In genomic region chr20:17952692-17953684, GRCh38 we compare ENCODE assay signal across 19 cellular contexts. TPM values are rescaled to one million over a fixed set of nuclear protein-coding genes. Genes with fewer than 3 reads are reported as not detected.
DNase-seq lines count a peak whose midpoint lies in the region; ATAC-seq, FAIRE-seq and TF ChIP-seq lines count a peak whose summit lies in the region.
"Had no signal": no experiment of that assay in that cellular context is flagged by ENCODE, and none has a peak within 500 bp of the region (broad histone marks: within the 10 kb centered on the region; RNA-seq: fewer than 3 reads in every experiment).

No MANE protein-coding gene starts in this region.

- TF ChIP-seq RAD21 in GM12878 (IDR thresholded peaks at IDR 0.05; ENCODE audit: insufficient read depth, low read depth, low read length), result no peak

- peak overlapping the region; percentile 33 to 60 for H3K27ac Mint-ChIP-seq in natural killer cell
- H3K27ac Mint-ChIP-seq in natural killer cell treated with Interleukin-12 subunit alpha and Interleukin-12 subunit beta and Interleukin-15 and Interleukin-18, amount 100 ng/mL, for 72 hours, result no peak overlapping the region

- H4K20me1 ChIP-seq in OCI-LY7 (ENCODE audit: insufficient read depth, low read length), result peaks cover 76% of the 10 kb centered on the region
- H4K20me1 ChIP-seq in GM12878 (ENCODE audit: control insufficient read depth, insufficient read depth), result 0 out of 2 replicates have a peak, but pooled peaks cover 3% of the 10 kb centered on the region

- H3K9me3 ChIP-seq in OCI-LY7 (ENCODE audit: low read length) (peaks cover 7% of the 10 kb centered on the region; the same call in 1 of the 2 replicates), GM12878 (replicated peaks; ENCODE audit: control insufficient read depth, insufficient read depth, low read length) (no peaks in the 10 kb centered on the region)
- H3K9me3 ChIP-seq: BE2C, SK-N-SH, suprapubic skin had no signal

- no peak overlapping the region for H3K4me3 Mint-ChIP-seq in natural killer cell
- H3K4me3 Mint-ChIP-seq in natural killer cell treated with Interleukin-12 subunit alpha and Interleukin-12 subunit beta and Interleukin-15 and Interleukin-18, amount 100 ng/mL, for 72 hours, result no peak overlapping the region

- peaks cover 38% of the 10 kb centered on the region for H3K36me3 Mint-ChIP-seq in natural killer cell
- H3K36me3 Mint-ChIP-seq in natural killer cell treated with Interleukin-12 subunit alpha and Interleukin-12 subunit beta and Interleukin-15 and Interleukin-18, amount 100 ng/mL, for 72 hours, result peaks cover 49% of the 10 kb centered on the region

- no peaks in the 10 kb centered on the region for H3K27me3 ChIP-seq in GM12878 (replicated peaks in 1 of 2; ENCODE audit: control insufficient read depth in 2 of 2, insufficient read depth in 2 of 2, low read length in 1 of 2)
- H3K27me3 ChIP-seq: BE2C, suprapubic skin had no signal

- RAD21 ChIA-PET in GM12878 (lab: Charles Lee; ENCODE audit: unreplicated experiment), result interaction anchor here (1.0 kb wide), 2 partner anchors 14 to 17 kb away, joined by 3 to 6 read pairs; no protein-coding TSS in a partner anchor

- H3K79me2 ChIP-seq in OCI-LY7 (ENCODE audit: insufficient read depth, low read depth, low read length) (peaks cover 98% of the 10 kb centered on the region), GM12878 (ENCODE audit: control insufficient read depth, insufficient read depth, low read length) (peaks cover 58% of the 10 kb centered on the region)

- H3K4me3 ChIP-seq in OCI-LY7 (ENCODE audit: low read depth, low read length, poor library complexity, severe bottlenecking) (no peak overlapping the region), GM12878 (no peak overlapping the region)
- H3K4me3 ChIP-seq: suprapubic skin had no signal

- no peak overlapping the region for H3K9ac ChIP-seq in GM12878 (ENCODE audit: control insufficient read depth, insufficient read depth, low read length)
- H3K9ac ChIP-seq: SK-N-SH had no signal

- no TSS peak for BruUV-seq in OCI-LY7 (replicated peaks; lab: Mats Ljungman, UMichigan)
- no TSS peak for BruUV-seq in GM12878 (replicated peaks; lab: Mats Ljungman, UMichigan)

- in situ Hi-C loops in GM12878 (cut with MboI), result no loop called here

- DNase-seq in natural killer cell, result no peak
- DNase-seq in natural killer cell treated with Interleukin-12 subunit alpha and Interleukin-12 subunit beta and Interleukin-15 and Interleukin-18, amount 100 ng/mL, for 72 hours (ENCODE audit: low spot score), result no peak
- no peak for DNase-seq in OCI-LY7 (ENCODE audit: low spot score)
- no peak for DNase-seq in GM12878 (ENCODE audit: low read depth, low spot score)
- no peak for DNase-seq in medulla oblongata (ENCODE audit: extremely low spot score)
- DNase-seq: amygdala, BE2C, cerebellar nuclear complex, HCEC 1CT, hypothalamus, kidney glomerular epithelial cell, MM.1S, NCI-H187 treated with DMSO at 0.1 percent for 48 hours, NCI-H510A, SK-N-SH had no signal

- no peak for FAIRE-seq in GM12878 (lab: Jason Lieb, UNC)

- H3K36me3 ChIP-seq in OCI-LY7 (ENCODE audit: insufficient read depth, low read length) (peaks cover 100% of the 10 kb centered on the region), GM12878 (ENCODE audit: control insufficient read depth in 2 of 2, insufficient read depth in 2 of 2, low read length in 1 of 2) (peaks cover 16 to 53% of the 10 kb centered on the region in 2 experiments)

- H3K4me1 Mint-ChIP-seq in natural killer cell, result peaks cover 13 to 26% of the 10 kb centered on the region in 2 donors
- H3K4me1 Mint-ChIP-seq in natural killer cell treated with Interleukin-12 subunit alpha and Interleukin-12 subunit beta and Interleukin-15 and Interleukin-18, amount 100 ng/mL, for 72 hours (ENCODE audit: low read depth in 2 of 2), result peaks cover 19 to 30% of the 10 kb centered on the region in 2 donors

- H3K27ac ChIP-seq in OCI-LY7 (ENCODE audit: low read depth, low read length, poor library complexity, severe bottlenecking), result peak overlapping the region; percentile 11
- no peak overlapping the region for H3K27ac ChIP-seq in GM12878 (ENCODE audit: control insufficient read depth, insufficient read depth)
- H3K27ac ChIP-seq: suprapubic skin had no signal

- H2AFZ ChIP-seq in OCI-LY7 (ENCODE audit: low read length), result no peak overlapping the region
- H2AFZ ChIP-seq in GM12878 (ENCODE audit: control insufficient read depth, low read depth, low read length), result no peak overlapping the region

- H3K9me2 ChIP-seq in OCI-LY7 (ENCODE audit: insufficient read depth, low read length), result no peaks in the 10 kb centered on the region
- H3K9me2 ChIP-seq: SK-N-SH had no signal

- POLR2A ChIA-PET in OCI-LY7 (lab: Charles Lee), result interaction anchor here (0.5 to 3.2 kb wide), 8 partner anchors 11 to 406 kb away, joined by 3 to 13 read pairs (median 3); no protein-coding TSS in a partner anchor
- POLR2A ChIA-PET in GM12878 (lab: Charles Lee), result interaction anchor here (0.6 to 1.9 kb wide), 5 partner anchors 10 to 22 kb away, joined by 3 to 9 read pairs (median 6); no protein-coding TSS in a partner anchor

- WGBS in GM12878 (ENCODE audit: insufficient coverage, insufficient replicate concordance, low lambda C conversion rate, missing lambda C conversion rate), result 48% methylated on average over 8 of the region's 8 CpGs

- CTCF ChIA-PET in OCI-LY7 (lab: Charles Lee; ENCODE audit: unreplicated experiment), result no interaction called here
- CTCF ChIA-PET in GM12878 (lab: Yijun Ruan, JAX), result interaction anchor here (0.8 to 8.9 kb wide), 8 partner anchors 9 to 270 kb away, joined by 3 to 88 read pairs (median 6); partner anchors contain the start of genes MGME1, RRBP1 and SNX5

- H3K4me2 ChIP-seq in OCI-LY7 (ENCODE audit: low read length) (no peak overlapping the region), GM12878 (ENCODE audit: control insufficient read depth, insufficient read depth) (no peak overlapping the region)
- H3K4me2 ChIP-seq: SK-N-SH had no signal

- TF ChIP-seq EP300 in GM12878 (IDR thresholded peaks at IDR 0.05; ENCODE audit: borderline replicate concordance in 1 of 2, control insufficient read depth in 1 of 2, low read depth in 2 of 2, low read length in 2 of 2), result no peak

- H3K27me3 Mint-ChIP-seq in natural killer cell (ENCODE audit: low read depth in 2 of 2), result no peaks in the 10 kb centered on the region
- H3K27me3 Mint-ChIP-seq in natural killer cell treated with Interleukin-12 subunit alpha and Interleukin-12 subunit beta and Interleukin-15 and Interleukin-18, amount 100 ng/mL, for 72 hours, result no peaks in the 10 kb centered on the region

- TF ChIP-seq POLR2A in GM12878 (IDR thresholded peaks at IDR 0.05; ENCODE audit: low read depth, low read length), result no peak

- intact Hi-C loops in natural killer cell (cut with micrococcal nuclease), result no loop called here
- intact Hi-C loops in OCI-LY7 (cut with micrococcal nuclease; ENCODE audit: unreplicated experiment), result no loop called here
- intact Hi-C loops in GM12878 (cut with micrococcal nuclease; ENCODE audit: unreplicated experiment), result no loop called here

- ATAC-seq in natural killer cell (no peak), GM12878 (no peak), HG03469 (IDR thresholded peaks at IDR 0.05; ENCODE audit: unreplicated experiment) (no peak), HG03521 (IDR thresholded peaks at IDR 0.05; ENCODE audit: unreplicated experiment) (no peak)
- ATAC-seq in natural killer cell treated with Interleukin-12 subunit alpha and Interleukin-12 subunit beta and Interleukin-15 and Interleukin-18, amount 100 ng/mL, for 72 hours, result no peak
- ATAC-seq: sciatic nerve had no signal

- TF ChIP-seq CTCF in natural killer cell (IDR thresholded peaks at IDR 0.05) (no peak), OCI-LY7 (conservative IDR thresholded peaks at IDR 0.05; ENCODE audit: low read length) (no peak), GM12878 (IDR thresholded peaks at IDR 0.05 in 2 of 3, conservative IDR thresholded peaks at IDR 0.05 in 1 of 3; ENCODE audit: control insufficient read depth in 2 of 3, extremely low read depth in 1 of 3, insufficient read depth in 1 of 3, low read depth in 3 of 3, low read length in 3 of 3) (no peak)

- SMC1A ChIA-PET in GM12878 (lab: Charles Lee; ENCODE audit: uncharacterized antibody, unreplicated experiment), result interaction anchor here (0.7 to 2.2 kb wide), 7 partner anchors 9 to 420 kb away, joined by 3 to 15 read pairs (median 5); partner anchors contain the start of gene SNX5

- peaks cover 81% of the 10 kb centered on the region for H3K4me1 ChIP-seq in OCI-LY7 (ENCODE audit: insufficient read depth, low read length, poor library complexity, severe bottlenecking)
- peaks cover 27% of the 10 kb centered on the region for H3K4me1 ChIP-seq in GM12878 (ENCODE audit: control insufficient read depth, insufficient read depth, low read length)
- H3K4me1 ChIP-seq: BE2C had no signal

- no peaks in the 10 kb centered on the region for H3K9me3 Mint-ChIP-seq in natural killer cell
- no peaks in the 10 kb centered on the region for H3K9me3 Mint-ChIP-seq in natural killer cell treated with Interleukin-12 subunit alpha and Interleukin-12 subunit beta and Interleukin-15 and Interleukin-18, amount 100 ng/mL, for 72 hours

RNA-seq across cellular contexts. Expression of gene SNX5, which starts 15.6 kb away (rescaled TPM):
- total RNA-seq in natural killer cell (10 to 100 TPM; 62.3 to 85.4 (median 72.1) TPM), OCI-LY7 (2022) (263 and 274 TPM in 2 replicates), GM12878 (2014; rRNA removed) (254 and 275 TPM in 2 replicates), GM12878 (2014; rRNA removed; fragmentation: Illumina TruSeq; extraction: Trizol) (303 and 316 TPM in 2 replicates), GM12878 (2021) (216 and 236 TPM in 2 replicates)
- 100 to 1,000 TPM; 114 to 255 TPM for total RNA-seq in natural killer cell treated with Interleukin-12 subunit alpha and Interleukin-12 subunit beta and Interleukin-15 and Interleukin-18, amount 100 ng/mL, for 72 hours
- total RNA-seq in OCI-LY7 (2014; rRNA removed; shearing (Covaris generic)), result 183 and 204 TPM in 2 replicates
- total RNA-seq in GM12878 (2013; cell fraction: nucleolus; rRNA removed), result 632 and 668 TPM in 2 replicates
- 155 TPM for polyA plus RNA-seq in GM12878 (2011; ENCODE audit: low read depth)
- polyA plus RNA-seq in GM12878 (2011; rRNA removed) (288 and 497 TPM in 2 replicates), GM12878 (2014; fragmentation: Illumina TruSeq; extraction: Trizol) (301 and 362 TPM in 2 replicates), GM12878 (2014; fragmentation: Nextera tagmentation; extraction: Ambion mirVana) (100 to 1,000 TPM in 1 of 2 experiments, 10 to 100 TPM in 1; 92.9 to 152 TPM), GM12878 (2014; rRNA removed) (242 and 292 TPM in 2 replicates), GM12878 (2016; fragmentation: Nextera tagmentation; extraction: Ambion mirVana) (100 to 1,000 TPM; 154 to 178 TPM)
- polyA plus RNA-seq in GM12878 (2011; cell fraction: cytosol; rRNA removed), result 153 and 185 TPM in 2 replicates
- polyA plus RNA-seq in GM12878 (2011; cell fraction: nucleus; rRNA removed), result 284 and 322 TPM in 2 replicates
- polyA plus RNA-seq in GM12878 (2012), result 206 and 209 TPM in 2 replicates
- 166 and 193 TPM in 2 replicates for polyA minus RNA-seq in GM12878 (2011; rRNA and poly(A)+ RNA removed)
- polyA minus RNA-seq in GM12878 (2011; cell fraction: cytosol; rRNA and poly(A)+ RNA removed), result 77.5 and 93.6 TPM in 2 replicates
- 192 and 319 TPM in 2 replicates for polyA minus RNA-seq in GM12878 (2011; cell fraction: nucleus; rRNA and poly(A)+ RNA removed)

RNA-seq across cellular contexts. Expression of gene MGME1, which starts 15.8 kb away (rescaled TPM):
- total RNA-seq in natural killer cell (10 to 100 TPM; 10.3 to 25.1 (median 13.0) TPM), OCI-LY7 (2022) (75.6 and 80.1 TPM in 2 replicates), GM12878 (2014; rRNA removed) (15.7 and 18.0 TPM in 2 replicates), GM12878 (2014; rRNA removed; fragmentation: Illumina TruSeq; extraction: Trizol) (33.6 and 33.7 TPM in 2 replicates), GM12878 (2021) (26.8 and 27.6 TPM in 2 replicates)
- 10 to 100 TPM; 20.2 to 30.3 TPM for total RNA-seq in natural killer cell treated with Interleukin-12 subunit alpha and Interleukin-12 subunit beta and Interleukin-15 and Interleukin-18, amount 100 ng/mL, for 72 hours
- total RNA-seq in OCI-LY7 (2014; rRNA removed; shearing (Covaris generic)), result 46.6 and 47.8 TPM in 2 replicates
- 31.0 and 35.6 TPM in 2 replicates for total RNA-seq in GM12878 (2013; cell fraction: nucleolus; rRNA removed)
- polyA plus RNA-seq in GM12878 (2011; ENCODE audit: low read depth), result 24.8 TPM
- polyA plus RNA-seq in GM12878 (2011; rRNA removed) (35.2 and 46.4 TPM in 2 replicates), GM12878 (2014; fragmentation: Illumina TruSeq; extraction: Trizol) (44.8 and 48.9 TPM in 2 replicates), GM12878 (2014; fragmentation: Nextera tagmentation; extraction: Ambion mirVana) (10 to 100 TPM; 13.4 to 14.1 TPM), GM12878 (2014; rRNA removed) (21.2 and 24.7 TPM in 2 replicates), GM12878 (2016; fragmentation: Nextera tagmentation; extraction: Ambion mirVana) (10 to 100 TPM; 37.9 to 40.8 TPM)
- 16.6 and 18.2 TPM in 2 replicates for polyA plus RNA-seq in GM12878 (2011; cell fraction: cytosol; rRNA removed)
- polyA plus RNA-seq in GM12878 (2011; cell fraction: nucleus; rRNA removed), result 15.8 and 17.2 TPM in 2 replicates
- 23.4 and 24.9 TPM in 2 replicates for polyA plus RNA-seq in GM12878 (2012)
- 23.3 and 27.0 TPM in 2 replicates for polyA minus RNA-seq in GM12878 (2011; rRNA and poly(A)+ RNA removed)
- 14.6 and 16.2 TPM in 2 replicates for polyA minus RNA-seq in GM12878 (2011; cell fraction: cytosol; rRNA and poly(A)+ RNA removed)
- polyA minus RNA-seq in GM12878 (2011; cell fraction: nucleus; rRNA and poly(A)+ RNA removed), result 18.8 and 21.9 TPM in 2 replicates

Comparison
In these comparisons a context has a peak if more than half of its experiments do, and no peak if none do; other contexts are left out.
1. H3K27ac Mint-ChIP-seq: peak in natural killer cell (2 of 2); none in natural killer cell treated with Interleukin-12 subunit alpha and Interleukin-12 subunit beta and Interleukin-15 and Interleukin-18, amount 100 ng/mL, for 72 hours (0 of 2).